Comparison of ENCODE assay signal across 1 cellular context in the genomic region with DNA sequence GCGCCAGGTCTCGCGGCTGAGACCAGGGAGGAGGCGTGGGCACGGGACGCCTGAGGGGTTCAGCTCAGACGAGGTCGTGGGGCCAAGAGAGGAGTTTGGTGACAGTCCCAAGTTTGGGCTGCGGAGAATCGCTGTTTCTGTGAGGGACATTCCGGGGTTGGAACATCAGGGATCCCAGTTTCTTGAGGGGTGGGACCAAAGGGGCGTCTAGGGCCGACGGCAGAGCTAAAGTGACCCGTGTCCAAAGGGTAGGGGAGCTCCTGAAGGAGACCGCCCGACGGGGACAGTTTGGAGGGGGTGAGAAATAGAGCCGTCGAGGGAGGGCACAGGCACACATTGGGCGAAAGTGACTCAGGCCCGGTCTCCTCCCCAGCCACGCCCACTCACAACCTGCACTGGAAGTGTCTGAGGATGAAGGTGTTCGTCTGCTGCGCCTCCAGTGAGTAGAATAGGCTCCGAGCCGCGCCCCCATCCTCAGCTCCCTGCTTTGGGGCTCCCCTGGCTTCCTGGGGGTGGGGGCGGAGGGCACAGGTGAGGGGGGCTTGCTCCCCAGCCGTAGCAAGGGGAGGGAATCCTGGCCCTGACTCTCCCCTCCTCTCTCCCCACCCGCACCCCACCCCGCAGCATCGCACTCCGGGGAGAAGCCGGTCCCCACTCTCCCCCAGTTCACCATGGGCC.
TF ChIP-seq lines count a peak whose summit lies in the region.

No MANE protein-coding gene starts in this region.

TF ChIP-seq in GM12878, 131 proteins besides CTCF, POLR2A, EP300 and RAD21 (continues in another document):
- no peak for TF ChIP-seq PAX8 (IDR thresholded peaks at IDR 0.05)
- TF ChIP-seq, protein P1, sequence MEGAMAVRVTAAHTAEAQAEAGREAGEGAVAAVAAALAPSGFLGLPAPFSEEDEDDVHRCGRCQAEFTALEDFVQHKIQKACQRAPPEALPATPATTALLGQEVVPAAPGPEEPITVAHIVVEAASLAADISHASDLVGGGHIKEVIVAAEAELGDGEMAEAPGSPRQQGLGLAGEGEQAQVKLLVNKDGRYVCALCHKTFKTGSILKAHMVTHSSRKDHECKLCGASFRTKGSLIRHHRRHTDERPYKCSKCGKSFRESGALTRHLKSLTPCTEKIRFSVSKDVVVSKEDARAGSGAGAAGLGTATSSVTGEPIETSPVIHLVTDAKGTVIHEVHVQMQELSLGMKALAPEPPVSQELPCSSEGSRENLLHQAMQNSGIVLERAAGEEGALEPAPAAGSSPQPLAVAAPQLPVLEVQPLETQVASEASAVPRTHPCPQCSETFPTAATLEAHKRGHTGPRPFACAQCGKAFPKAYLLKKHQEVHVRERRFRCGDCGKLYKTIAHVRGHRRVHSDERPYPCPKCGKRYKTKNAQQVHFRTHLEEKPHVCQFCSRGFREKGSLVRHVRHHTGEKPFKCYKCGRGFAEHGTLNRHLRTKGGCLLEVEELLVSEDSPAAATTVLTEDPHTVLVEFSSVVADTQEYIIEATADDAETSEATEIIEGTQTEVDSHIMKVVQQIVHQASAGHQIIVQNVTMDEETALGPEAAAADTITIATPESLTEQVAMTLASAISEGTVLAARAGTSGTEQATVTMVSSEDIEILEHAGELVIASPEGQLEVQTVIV (IDR thresholded peaks at IDR 0.05; ENCODE audit: borderline replicate concordance, partially characterized antibody), result no peak
- no peak for TF ChIP-seq ZNF24 (IDR thresholded peaks at IDR 0.05)
- no peak for TF ChIP-seq ETV6 (conservative IDR thresholded peaks at IDR 0.05 in 1 of 2, IDR thresholded peaks at IDR 0.05 in 1 of 2; ENCODE audit: borderline replicate concordance in 1 of 2, low read depth in 1 of 2)
- TF ChIP-seq, protein P2, sequence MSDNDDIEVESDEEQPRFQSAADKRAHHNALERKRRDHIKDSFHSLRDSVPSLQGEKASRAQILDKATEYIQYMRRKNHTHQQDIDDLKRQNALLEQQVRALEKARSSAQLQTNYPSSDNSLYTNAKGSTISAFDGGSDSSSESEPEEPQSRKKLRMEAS (IDR thresholded peaks at IDR 0.05; ENCODE audit: low read depth, low read length), result peak; percentile 48; the same call in 1 of the 2 replicates
- TF ChIP-seq IKZF1 (conservative IDR thresholded peaks at IDR 0.05), result peak; percentile 54
- no peak for TF ChIP-seq ZZZ3 (IDR thresholded peaks at IDR 0.05; ENCODE audit: control insufficient read depth, insufficient read length, low read depth)
- TF ChIP-seq, protein P3, sequence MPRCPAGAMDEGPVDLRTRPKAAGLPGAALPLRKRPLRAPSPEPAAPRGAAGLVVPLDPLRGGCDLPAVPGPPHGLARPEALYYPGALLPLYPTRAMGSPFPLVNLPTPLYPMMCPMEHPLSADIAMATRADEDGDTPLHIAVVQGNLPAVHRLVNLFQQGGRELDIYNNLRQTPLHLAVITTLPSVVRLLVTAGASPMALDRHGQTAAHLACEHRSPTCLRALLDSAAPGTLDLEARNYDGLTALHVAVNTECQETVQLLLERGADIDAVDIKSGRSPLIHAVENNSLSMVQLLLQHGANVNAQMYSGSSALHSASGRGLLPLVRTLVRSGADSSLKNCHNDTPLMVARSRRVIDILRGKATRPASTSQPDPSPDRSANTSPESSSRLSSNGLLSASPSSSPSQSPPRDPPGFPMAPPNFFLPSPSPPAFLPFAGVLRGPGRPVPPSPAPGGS (IDR thresholded peaks at IDR 0.05; ENCODE audit: borderline replicate concordance, insufficient read depth, low read depth, low read length, poor library complexity, severe bottlenecking), result no peak
- TF ChIP-seq, protein P4, sequence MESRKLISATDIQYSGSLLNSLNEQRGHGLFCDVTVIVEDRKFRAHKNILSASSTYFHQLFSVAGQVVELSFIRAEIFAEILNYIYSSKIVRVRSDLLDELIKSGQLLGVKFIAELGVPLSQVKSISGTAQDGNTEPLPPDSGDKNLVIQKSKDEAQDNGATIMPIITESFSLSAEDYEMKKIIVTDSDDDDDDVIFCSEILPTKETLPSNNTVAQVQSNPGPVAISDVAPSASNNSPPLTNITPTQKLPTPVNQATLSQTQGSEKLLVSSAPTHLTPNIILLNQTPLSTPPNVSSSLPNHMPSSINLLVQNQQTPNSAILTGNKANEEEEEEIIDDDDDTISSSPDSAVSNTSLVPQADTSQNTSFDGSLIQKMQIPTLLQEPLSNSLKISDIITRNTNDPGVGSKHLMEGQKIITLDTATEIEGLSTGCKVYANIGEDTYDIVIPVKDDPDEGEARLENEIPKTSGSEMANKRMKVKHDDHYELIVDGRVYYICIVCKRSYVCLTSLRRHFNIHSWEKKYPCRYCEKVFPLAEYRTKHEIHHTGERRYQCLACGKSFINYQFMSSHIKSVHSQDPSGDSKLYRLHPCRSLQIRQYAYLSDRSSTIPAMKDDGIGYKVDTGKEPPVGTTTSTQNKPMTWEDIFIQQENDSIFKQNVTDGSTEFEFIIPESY (IDR thresholded peaks at IDR 0.05), result no peak
- TF ChIP-seq TCF7 (IDR thresholded peaks at IDR 0.05; ENCODE audit: borderline replicate concordance), result no peak
- TF ChIP-seq ZNF274 (IDR thresholded peaks at IDR 0.05; ENCODE audit: insufficient read depth, insufficient read length), result no peak
- TF ChIP-seq TBL1XR1 (IDR thresholded peaks at IDR 0.05; ENCODE audit: low read depth, low read length), result no peak
- TF ChIP-seq, protein P5, sequence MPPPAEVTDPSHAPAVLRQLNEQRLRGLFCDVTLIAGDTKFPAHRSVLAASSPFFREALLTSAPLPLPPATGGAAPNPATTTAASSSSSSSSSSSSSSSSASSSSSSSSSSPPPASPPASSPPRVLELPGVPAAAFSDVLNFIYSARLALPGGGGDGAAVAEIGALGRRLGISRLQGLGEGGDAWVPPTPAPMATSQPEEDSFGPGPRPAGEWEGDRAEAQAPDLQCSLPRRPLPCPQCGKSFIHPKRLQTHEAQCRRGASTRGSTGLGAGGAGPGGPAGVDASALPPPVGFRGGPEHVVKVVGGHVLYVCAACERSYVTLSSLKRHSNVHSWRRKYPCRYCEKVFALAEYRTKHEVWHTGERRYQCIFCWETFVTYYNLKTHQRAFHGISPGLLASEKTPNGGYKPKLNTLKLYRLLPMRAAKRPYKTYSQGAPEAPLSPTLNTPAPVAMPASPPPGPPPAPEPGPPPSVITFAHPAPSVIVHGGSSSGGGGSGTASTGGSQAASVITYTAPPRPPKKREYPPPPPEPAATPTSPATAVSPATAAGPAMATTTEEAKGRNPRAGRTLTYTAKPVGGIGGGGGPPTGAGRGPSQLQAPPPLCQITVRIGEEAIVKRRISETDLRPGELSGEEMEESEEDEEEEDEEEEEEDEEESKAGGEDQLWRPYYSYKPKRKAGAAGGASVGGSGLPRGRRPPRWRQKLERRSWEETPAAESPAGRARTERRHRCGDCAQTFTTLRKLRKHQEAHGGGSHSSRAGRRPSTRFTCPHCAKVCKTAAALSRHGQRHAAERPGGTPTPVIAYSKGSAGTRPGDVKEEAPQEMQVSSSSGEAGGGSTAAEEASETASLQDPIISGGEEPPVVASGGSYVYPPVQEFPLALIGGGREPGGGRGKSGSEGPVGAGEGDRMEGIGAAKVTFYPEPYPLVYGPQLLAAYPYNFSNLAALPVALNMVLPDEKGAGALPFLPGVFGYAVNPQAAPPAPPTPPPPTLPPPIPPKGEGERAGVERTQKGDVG (CRISPR knock-in tag; IDR thresholded peaks at IDR 0.05), result no peak
- TF ChIP-seq, protein P6, sequence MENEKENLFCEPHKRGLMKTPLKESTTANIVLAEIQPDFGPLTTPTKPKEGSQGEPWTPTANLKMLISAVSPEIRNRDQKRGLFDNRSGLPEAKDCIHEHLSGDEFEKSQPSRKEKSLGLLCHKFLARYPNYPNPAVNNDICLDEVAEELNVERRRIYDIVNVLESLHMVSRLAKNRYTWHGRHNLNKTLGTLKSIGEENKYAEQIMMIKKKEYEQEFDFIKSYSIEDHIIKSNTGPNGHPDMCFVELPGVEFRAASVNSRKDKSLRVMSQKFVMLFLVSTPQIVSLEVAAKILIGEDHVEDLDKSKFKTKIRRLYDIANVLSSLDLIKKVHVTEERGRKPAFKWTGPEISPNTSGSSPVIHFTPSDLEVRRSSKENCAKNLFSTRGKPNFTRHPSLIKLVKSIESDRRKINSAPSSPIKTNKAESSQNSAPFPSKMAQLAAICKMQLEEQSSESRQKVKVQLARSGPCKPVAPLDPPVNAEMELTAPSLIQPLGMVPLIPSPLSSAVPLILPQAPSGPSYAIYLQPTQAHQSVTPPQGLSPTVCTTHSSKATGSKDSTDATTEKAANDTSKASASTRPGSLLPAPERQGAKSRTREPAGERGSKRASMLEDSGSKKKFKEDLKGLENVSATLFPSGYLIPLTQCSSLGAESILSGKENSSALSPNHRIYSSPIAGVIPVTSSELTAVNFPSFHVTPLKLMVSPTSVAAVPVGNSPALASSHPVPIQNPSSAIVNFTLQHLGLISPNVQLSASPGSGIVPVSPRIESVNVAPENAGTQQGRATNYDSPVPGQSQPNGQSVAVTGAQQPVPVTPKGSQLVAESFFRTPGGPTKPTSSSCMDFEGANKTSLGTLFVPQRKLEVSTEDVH (IDR thresholded peaks at IDR 0.05; ENCODE audit: low read depth, partially characterized antibody), result no peak
- TF ChIP-seq YBX1 (IDR thresholded peaks at IDR 0.05), result no peak
- no peak for TF ChIP-seq NBN (IDR thresholded peaks at IDR 0.05)
- TF ChIP-seq IKZF2 (IDR thresholded peaks at IDR 0.05), result no peak
- TF ChIP-seq, protein P7, sequence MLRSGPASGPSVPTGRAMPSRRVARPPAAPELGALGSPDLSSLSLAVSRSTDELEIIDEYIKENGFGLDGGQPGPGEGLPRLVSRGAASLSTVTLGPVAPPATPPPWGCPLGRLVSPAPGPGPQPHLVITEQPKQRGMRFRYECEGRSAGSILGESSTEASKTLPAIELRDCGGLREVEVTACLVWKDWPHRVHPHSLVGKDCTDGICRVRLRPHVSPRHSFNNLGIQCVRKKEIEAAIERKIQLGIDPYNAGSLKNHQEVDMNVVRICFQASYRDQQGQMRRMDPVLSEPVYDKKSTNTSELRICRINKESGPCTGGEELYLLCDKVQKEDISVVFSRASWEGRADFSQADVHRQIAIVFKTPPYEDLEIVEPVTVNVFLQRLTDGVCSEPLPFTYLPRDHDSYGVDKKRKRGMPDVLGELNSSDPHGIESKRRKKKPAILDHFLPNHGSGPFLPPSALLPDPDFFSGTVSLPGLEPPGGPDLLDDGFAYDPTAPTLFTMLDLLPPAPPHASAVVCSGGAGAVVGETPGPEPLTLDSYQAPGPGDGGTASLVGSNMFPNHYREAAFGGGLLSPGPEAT (IDR thresholded peaks at IDR 0.05; ENCODE audit: low read depth), result no peak
- no peak for TF ChIP-seq ZNF384 (IDR thresholded peaks at IDR 0.05; ENCODE audit: borderline replicate concordance, low read depth, low read length)
- TF ChIP-seq PAX5 (IDR thresholded peaks at IDR 0.05; ENCODE audit: borderline replicate concordance, low read depth, low read length), result no peak
- TF ChIP-seq, protein P8, sequence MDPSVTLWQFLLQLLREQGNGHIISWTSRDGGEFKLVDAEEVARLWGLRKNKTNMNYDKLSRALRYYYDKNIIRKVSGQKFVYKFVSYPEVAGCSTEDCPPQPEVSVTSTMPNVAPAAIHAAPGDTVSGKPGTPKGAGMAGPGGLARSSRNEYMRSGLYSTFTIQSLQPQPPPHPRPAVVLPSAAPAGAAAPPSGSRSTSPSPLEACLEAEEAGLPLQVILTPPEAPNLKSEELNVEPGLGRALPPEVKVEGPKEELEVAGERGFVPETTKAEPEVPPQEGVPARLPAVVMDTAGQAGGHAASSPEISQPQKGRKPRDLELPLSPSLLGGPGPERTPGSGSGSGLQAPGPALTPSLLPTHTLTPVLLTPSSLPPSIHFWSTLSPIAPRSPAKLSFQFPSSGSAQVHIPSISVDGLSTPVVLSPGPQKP (IDR thresholded peaks at IDR 0.05; ENCODE audit: low read depth, low read length), result no peak
- no peak for TF ChIP-seq TARDBP (IDR thresholded peaks at IDR 0.05; ENCODE audit: borderline replicate concordance)
- TF ChIP-seq MXI1 (IDR thresholded peaks at IDR 0.05; ENCODE audit: low read depth, low read length), result peak; percentile 12; the same call in 1 of the 2 replicates
- no peak for TF ChIP-seq CHD4 (IDR thresholded peaks at IDR 0.05)
- TF ChIP-seq, protein P9, sequence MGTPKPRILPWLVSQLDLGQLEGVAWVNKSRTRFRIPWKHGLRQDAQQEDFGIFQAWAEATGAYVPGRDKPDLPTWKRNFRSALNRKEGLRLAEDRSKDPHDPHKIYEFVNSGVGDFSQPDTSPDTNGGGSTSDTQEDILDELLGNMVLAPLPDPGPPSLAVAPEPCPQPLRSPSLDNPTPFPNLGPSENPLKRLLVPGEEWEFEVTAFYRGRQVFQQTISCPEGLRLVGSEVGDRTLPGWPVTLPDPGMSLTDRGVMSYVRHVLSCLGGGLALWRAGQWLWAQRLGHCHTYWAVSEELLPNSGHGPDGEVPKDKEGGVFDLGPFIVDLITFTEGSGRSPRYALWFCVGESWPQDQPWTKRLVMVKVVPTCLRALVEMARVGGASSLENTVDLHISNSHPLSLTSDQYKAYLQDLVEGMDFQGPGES (IDR thresholded peaks at IDR 0.05), result no peak
- TF ChIP-seq SREBF2 (IDR thresholded peaks at IDR 0.05; ENCODE audit: low read length), result no peak
- TF ChIP-seq SMC3 (IDR thresholded peaks at IDR 0.05; ENCODE audit: borderline replicate concordance, low read length), result no peak
- no peak for TF ChIP-seq TCF12 (IDR thresholded peaks at IDR 0.05; ENCODE audit: low read depth, low read length)
- TF ChIP-seq EGR1 (IDR thresholded peaks at IDR 0.05; ENCODE audit: borderline replicate concordance in 1 of 2, low read depth in 2 of 2, low read length in 2 of 2), result 0 out of 3 replicates have a peak, but pooled peaks of 1 of the 2 experiments have one; percentile 10
- TF ChIP-seq CBX5 (IDR thresholded peaks at IDR 0.05; ENCODE audit: low read depth), result no peak
- TF ChIP-seq, protein P10, sequence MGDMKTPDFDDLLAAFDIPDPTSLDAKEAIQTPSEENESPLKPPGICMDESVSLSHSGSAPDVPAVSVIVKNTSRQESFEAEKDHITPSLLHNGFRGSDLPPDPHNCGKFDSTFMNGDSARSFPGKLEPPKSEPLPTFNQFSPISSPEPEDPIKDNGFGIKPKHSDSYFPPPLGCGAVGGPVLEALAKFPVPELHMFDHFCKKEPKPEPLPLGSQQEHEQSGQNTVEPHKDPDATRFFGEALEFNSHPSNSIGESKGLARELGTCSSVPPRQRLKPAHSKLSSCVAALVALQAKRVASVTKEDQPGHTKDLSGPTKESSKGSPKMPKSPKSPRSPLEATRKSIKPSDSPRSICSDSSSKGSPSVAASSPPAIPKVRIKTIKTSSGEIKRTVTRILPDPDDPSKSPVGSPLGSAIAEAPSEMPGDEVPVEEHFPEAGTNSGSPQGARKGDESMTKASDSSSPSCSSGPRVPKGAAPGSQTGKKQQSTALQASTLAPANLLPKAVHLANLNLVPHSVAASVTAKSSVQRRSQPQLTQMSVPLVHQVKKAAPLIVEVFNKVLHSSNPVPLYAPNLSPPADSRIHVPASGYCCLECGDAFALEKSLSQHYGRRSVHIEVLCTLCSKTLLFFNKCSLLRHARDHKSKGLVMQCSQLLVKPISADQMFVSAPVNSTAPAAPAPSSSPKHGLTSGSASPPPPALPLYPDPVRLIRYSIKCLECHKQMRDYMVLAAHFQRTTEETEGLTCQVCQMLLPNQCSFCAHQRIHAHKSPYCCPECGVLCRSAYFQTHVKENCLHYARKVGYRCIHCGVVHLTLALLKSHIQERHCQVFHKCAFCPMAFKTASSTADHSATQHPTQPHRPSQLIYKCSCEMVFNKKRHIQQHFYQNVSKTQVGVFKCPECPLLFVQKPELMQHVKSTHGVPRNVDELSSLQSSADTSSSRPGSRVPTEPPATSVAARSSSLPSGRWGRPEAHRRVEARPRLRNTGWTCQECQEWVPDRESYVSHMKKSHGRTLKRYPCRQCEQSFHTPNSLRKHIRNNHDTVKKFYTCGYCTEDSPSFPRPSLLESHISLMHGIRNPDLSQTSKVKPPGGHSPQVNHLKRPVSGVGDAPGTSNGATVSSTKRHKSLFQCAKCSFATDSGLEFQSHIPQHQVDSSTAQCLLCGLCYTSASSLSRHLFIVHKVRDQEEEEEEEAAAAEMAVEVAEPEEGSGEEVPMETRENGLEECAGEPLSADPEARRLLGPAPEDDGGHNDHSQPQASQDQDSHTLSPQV (IDR thresholded peaks at IDR 0.05), result no peak
- no peak for TF ChIP-seq SP1 (IDR thresholded peaks at IDR 0.05; ENCODE audit: low read depth, low read length)
- TF ChIP-seq ESRRA (IDR thresholded peaks at IDR 0.05; ENCODE audit: low read length), result no peak
- peak; percentile 9; the same call in 1 of the 2 replicates for TF ChIP-seq LARP7 (IDR thresholded peaks at IDR 0.05)
